In genomic region chr4:17511950-17512795, GRCh38 we compare ENCODE assay signal across 8 cellular contexts. TPM values are rescaled to one million over a fixed set of nuclear protein-coding genes. Genes with fewer than 3 reads are reported as not detected.
DNase-seq lines count a peak whose midpoint lies in the region; ATAC-seq and TF ChIP-seq lines count a peak whose summit lies in the region.

Gene QDPR, minus strand, starts transcription at chr4:17512090. Its CDS starts 36 bp downstream, at chr4:17512054.

- H3K4me3 ChIP-seq in cardiac fibroblast (replicated peaks in 1 of 2; ENCODE audit: low read depth in 2 of 2, low read length in 2 of 2): peak within 1 kb of the TSS; percentile 72 to 75

- intact Hi-C loops in activated B cell treated with CpG ODN at 0.5 μM for 24 hours (cut with micrococcal nuclease): loop anchor here (1.0 to 2.0 kb wide), 3 partner anchors 65 to 511 kb away; partner anchors contain the start of genes DCAF16, LAP3 and NCAPG

- no peaks in the 10 kb centered on the region for H3K9me3 Mint-ChIP-seq in activated B cell treated with CpG ODN at 0.5 μM for 24 hours

- peaks cover 9% of the 10 kb centered on the region for H3K27me3 Mint-ChIP-seq in activated B cell treated with CpG ODN at 0.5 μM for 24 hours

- TF ChIP-seq CTCF in activated B cell treated with CpG ODN at 0.5 μM for 24 hours (IDR thresholded peaks at IDR 0.05) (no peak), cardiac fibroblast (IDR thresholded peaks at IDR 0.05; ENCODE audit: low read depth, low read length) (no peak)

- DNase-seq in NCI-H345 (lab: John Stamatoyannopoulos, UW): peak; percentile 46
- no peak for DNase-seq in NCI-H345 treated with DMSO at 0.1 percent for 48 hours (lab: John Stamatoyannopoulos, UW; ENCODE audit: unreplicated experiment)
- peak; percentile 52 to 87 (median 84) for DNase-seq in NCI-H1417 (lab: John Stamatoyannopoulos, UW)
- DNase-seq in activated B cell treated with CpG ODN at 0.5 μM for 24 hours: peak; percentile 60
- DNase-seq in cardiac fibroblast (ENCODE audit: low read depth in 2 of 2): peak; percentile 54 to 74
- peak; percentile 68 for DNase-seq in iris pigment epithelial cell (ENCODE audit: low read depth)
- DNase-seq in stimulated activated CD4-positive, alpha-beta T cell treated with anti-CD3 and anti-CD28 coated beads, Interleukin-12 subunit alpha, Interleukin-12 subunit beta, amount 100 ng/mL, for 4 hours: peak; percentile 74

- H3K36me3 Mint-ChIP-seq in activated B cell treated with CpG ODN at 0.5 μM for 24 hours (ENCODE audit: low read depth): peaks cover 5% of the 10 kb centered on the region

- peaks cover 19% of the 10 kb centered on the region for H3K4me1 Mint-ChIP-seq in activated B cell treated with CpG ODN at 0.5 μM for 24 hours

- ATAC-seq in HG02759 (IDR thresholded peaks at IDR 0.05; ENCODE audit: unreplicated experiment) (peak; percentile 96), activated B cell treated with CpG ODN at 0.5 μM for 24 hours (ENCODE audit: low read depth) (peak; percentile 90)

- H3K27ac Mint-ChIP-seq in activated B cell treated with CpG ODN at 0.5 μM for 24 hours: peak within 1 kb of the TSS; percentile 62

- CTCF ChIA-PET in activated B cell treated with CpG ODN at 0.5 μM for 24 hours (lab: Charles Lee): interaction anchor here (1.2 kb wide), 1 partner anchor 36 kb away, joined by 3 read pairs; no protein-coding TSS in a partner anchor

- POLR2A ChIA-PET in activated B cell treated with CpG ODN at 0.5 μM for 24 hours (lab: Charles Lee): no interaction called here

- H3K4me3 Mint-ChIP-seq in activated B cell treated with CpG ODN at 0.5 μM for 24 hours: peak within 1 kb of the TSS; percentile 95

RNA-seq across cellular contexts. Expression of gene QDPR, which starts in this region (rescaled TPM):
- 7.2 and 8.9 TPM in 2 replicates for total RNA-seq in activated B cell treated with CpG ODN at 0.5 μM for 24 hours
